ENCODE assay signal across 35 cellular contexts in genomic region chr3:97992547-97993173, GRCh38. TPM values are rescaled to one million over a fixed set of nuclear protein-coding genes. Genes with fewer than 3 reads are reported as not detected.
"Had no signal": no experiment of that assay in that cellular context is flagged by ENCODE, and none has a peak within 500 bp of the region (broad histone marks: within the 10 kb centered on the region; RNA-seq: fewer than 3 reads in every experiment).

No MANE protein-coding gene starts in this region.

- ATAC-seq: activated CD8-positive, alpha-beta T cell treated with anti-CD3 and anti-CD28 coated beads for 36 hours; activated naive CD4-positive, alpha-beta T cell treated with anti-CD3 and anti-CD28 coated beads, Interleukin-2, amount 50 U/mL, for 72 hours; activated T-cell treated with anti-CD3 and anti-CD28 coated beads, Interleukin-2, amount 50 U/mL, for 4 hours; body of pancreas; Panc1 had no signal

- H3K9me3 Mint-ChIP-seq: activated naive CD4-positive, alpha-beta T cell treated with anti-CD3 and anti-CD28 coated beads for 36 hours; activated T-cell treated with anti-CD3 and anti-CD28 coated beads, Interleukin-2, amount 50 U/mL, for 4 hours had no signal

- FAIRE-seq: astrocyte, colon had no signal

- DNase-seq: activated CD4-positive, alpha-beta T cell treated with anti-CD3 and anti-CD28 coated beads, Interleukin-2, amount 10 ng/mL, durations not matched to agents 24 days and 14 days; activated CD4-positive, alpha-beta T cell treated with anti-CD3 and anti-CD28 coated beads, Interleukin-2, amount 50 U/mL, for 4 hours; activated CD8-positive, alpha-beta T cell treated with anti-CD3 and anti-CD28 coated beads for 36 hours; activated gamma-delta T cell treated with Interleukin-2 at 50 U/mL for 16 hours; activated naive CD4-positive, alpha-beta T cell treated with anti-CD3 and anti-CD28 coated beads for 36 hours; activated T-cell treated with anti-CD3 and anti-CD28 coated beads for 4 hours; activated T-cell treated with anti-CD3 and anti-CD28 coated beads, Interleukin-2, amount 50 U/mL, for 4 hours; adrenal gland; body of pancreas; cerebellar nuclear complex; Kasumi-1; KG1; MM.1S; MV-4-11; NCI-H1092; NCI-H1436 treated with DMSO at 0.1 percent for 48 hours; NCI-H1930; NCI-H2081 treated with DMSO at 0.1 percent for 48 hours; NCI-H2171; NCI-H510A; NCI-H526; SHP77; SJCRH30; WERI-Rb-1 had no signal

- H3K36me3 Mint-ChIP-seq: activated naive CD4-positive, alpha-beta T cell treated with anti-CD3 and anti-CD28 coated beads, Interleukin-2, amount 50 U/mL, for 72 hours had no signal

- H3K27me3 Mint-ChIP-seq: activated CD4-positive, alpha-beta T cell treated with anti-CD3 and anti-CD28 coated beads, Interleukin-2, amount 10 ng/mL, durations not matched to agents 24 days and 14 days; activated CD8-positive, alpha-beta T cell treated with anti-CD3 and anti-CD28 coated beads for 36 hours had no signal

- H3K27ac Mint-ChIP-seq: activated CD4-positive, alpha-beta T cell treated with anti-CD3 and anti-CD28 coated beads, Interleukin-2, amount 10 ng/mL, durations not matched to agents 24 days and 14 days; activated CD8-positive, alpha-beta T cell treated with anti-CD3 and anti-CD28 coated beads for 36 hours; activated naive CD4-positive, alpha-beta T cell treated with anti-CD3 and anti-CD28 coated beads for 36 hours; activated naive CD4-positive, alpha-beta T cell treated with anti-CD3 and anti-CD28 coated beads, Interleukin-2, amount 50 U/mL, for 72 hours; activated T-helper 1 cell treated with anti-CD3 and anti-CD28 coated beads, Interleukin-12 subunit alpha, Interleukin-12 subunit beta, Interleukin-2, Interleukin-4 antibody, amounts not matched to agents 30 ng/mL and 10 ng/mL and 1 ng/mL, durations not matched to agents 14 hours and 24 hours and 36 hours; T-helper 2 cell treated with Interferon-gamma antibody and Interleukin-4, amounts not matched to agents 5 μg/mL and 100 μg/mL, for 36 hours had no signal

- H3K4me3 Mint-ChIP-seq: activated CD4-positive, alpha-beta T cell treated with anti-CD3 and anti-CD28 coated beads, Interleukin-2, amount 10 ng/mL, durations not matched to agents 24 days and 14 days; activated CD8-positive, alpha-beta T cell treated with anti-CD3 and anti-CD28 coated beads for 36 hours; activated naive CD4-positive, alpha-beta T cell treated with anti-CD3 and anti-CD28 coated beads for 36 hours; activated T-cell treated with anti-CD3 and anti-CD28 coated beads, Interleukin-2, amount 50 U/mL, for 4 hours; activated T-helper 1 cell treated with anti-CD3 and anti-CD28 coated beads, Interleukin-12 subunit alpha, Interleukin-12 subunit beta, Interleukin-2, Interleukin-4 antibody, amounts not matched to agents 30 ng/mL and 10 ng/mL and 1 ng/mL, durations not matched to agents 14 hours and 24 hours and 36 hours; T-helper 2 cell treated with Interferon-gamma antibody and Interleukin-4, amounts not matched to agents 5 μg/mL and 100 μg/mL, for 36 hours had no signal

RNA-seq across cellular contexts. Expression of gene GABRR3, which starts 42.5 kb away (rescaled TPM):
- total RNA-seq: activated CD8-positive, alpha-beta memory T cell treated with anti-CD3 and anti-CD28 coated beads for 36 hours; activated CD8-positive, alpha-beta T cell treated with anti-CD3 and anti-CD28 coated beads for 36 hours; activated naive CD4-positive, alpha-beta T cell treated with anti-CD3 and anti-CD28 coated beads for 36 hours; activated naive CD4-positive, alpha-beta T cell treated with anti-CD3 and anti-CD28 coated beads, Interleukin-2, amount 50 U/mL, for 72 hours; activated T-cell treated with anti-CD3 and anti-CD28 coated beads, Interleukin-2, amount 50 U/mL, for 4 hours; activated T-helper 1 cell treated with anti-CD3 and anti-CD28 coated beads, Interleukin-12 subunit alpha, Interleukin-12 subunit beta, Interleukin-2, Interleukin-4 antibody, amounts not matched to agents 30 ng/mL and 10 ng/mL and 1 ng/mL, durations not matched to agents 14 hours and 24 hours and 36 hours; astrocyte; body of pancreas; breast epithelium; cardiac septum; RPMI7951; SJCRH30; T-helper 1 cell treated with Interleukin-12 subunit alpha and Interleukin-12 subunit beta and Interleukin-4 antibody, amounts not matched to agents 30 ng/mL and 1 ng/mL, for 36 hours had no signal
